9 cellular contexts compared by ENCODE assay signal in genomic region chrX:56797966-56798711, GRCh38.
DNase-seq lines count a peak whose midpoint lies in the region; TF ChIP-seq lines count a peak whose summit lies in the region.
"Had no signal": no experiment of that assay in that cellular context is flagged by ENCODE, and none has a peak within 500 bp of the region (broad histone marks: within the 10 kb centered on the region; RNA-seq: fewer than 3 reads in every experiment).

No MANE protein-coding gene starts in this region.

- H3K4me1 Mint-ChIP-seq in chondrocyte (ENCODE audit: low read depth) = no peaks in the 10 kb centered on the region
- H3K4me1 Mint-ChIP-seq in osteocyte (ENCODE audit: unreplicated experiment) = peaks cover 7% of the 10 kb centered on the region

- TF ChIP-seq CTCF in GM13977 (IDR thresholded peaks at IDR 0.05; ENCODE audit: extremely low read depth, insufficient read depth, missing control alignments) = no peak
- no peak for TF ChIP-seq CTCF in chondrocyte (IDR thresholded peaks at IDR 0.05)
- no peak for TF ChIP-seq CTCF in osteocyte (IDR thresholded peaks at IDR 0.05)

- H3K9me3 Mint-ChIP-seq in chondrocyte (ENCODE audit: low read depth) (peaks cover 6% of the 10 kb centered on the region), osteocyte (ENCODE audit: unreplicated experiment) (peaks cover 16% of the 10 kb centered on the region)

- H3K27me3 Mint-ChIP-seq in chondrocyte (ENCODE audit: low read depth) = no peaks in the 10 kb centered on the region
- no peaks in the 10 kb centered on the region for H3K27me3 Mint-ChIP-seq in osteocyte (ENCODE audit: unreplicated experiment)

- DNase-seq in GM13977 (ENCODE audit: low spot score) (peak; percentile 1), NCI-H226 (peak; percentile 23), chondrocyte (ENCODE audit: low spot score) (peak; percentile 24), osteocyte (ENCODE audit: extremely low spot score, unreplicated experiment) (peak; percentile 38), COLO668 (lab: John Stamatoyannopoulos, UW; ENCODE audit: unreplicated experiment) (no peak), SIG-M5 treated with dmso at 0.1 percent for 504 hours (lab: John Stamatoyannopoulos, UW; ENCODE audit: unreplicated experiment) (no peak), OCI-M2 (lab: John Stamatoyannopoulos, UW; ENCODE audit: unreplicated experiment) (no peak), putamen (ENCODE audit: low spot score) (no peak)
- DNase-seq: NCI-H526 treated with DMSO at 0.1 percent for 48 hours had no signal

- H3K36me3 Mint-ChIP-seq in chondrocyte (ENCODE audit: low read depth) (peaks cover 3% of the 10 kb centered on the region), osteocyte (ENCODE audit: unreplicated experiment) (peaks cover 4% of the 10 kb centered on the region)

- in situ Hi-C loops in GM13977 (cut with MboI; ENCODE audit: low pct_unique_long_range_greater_than_20kb, low sequenced_read_pairs, unreplicated experiment) = no loop called here

- H3K4me3 Mint-ChIP-seq in chondrocyte (ENCODE audit: unreplicated experiment) = no peak overlapping the region
- H3K4me3 Mint-ChIP-seq in osteocyte (ENCODE audit: unreplicated experiment) = no peak overlapping the region

- H3K27ac Mint-ChIP-seq in chondrocyte (ENCODE audit: unreplicated experiment) (no peak overlapping the region), osteocyte (ENCODE audit: unreplicated experiment) (no peak overlapping the region)

Comparison
In these comparisons a context has a peak if more than half of its experiments do, and no peak if none do; other contexts are left out.
1. DNase-seq: peak in GM13977 (single experiment), NCI-H226 (single experiment), chondrocyte (single experiment) and osteocyte (single experiment); none in COLO668 (single experiment), SIG-M5 treated with dmso at 0.1 percent for 504 hours (single experiment), OCI-M2 (single experiment) and putamen (single experiment).